16 cellular contexts compared by ENCODE assay signal in the genomic region with DNA sequence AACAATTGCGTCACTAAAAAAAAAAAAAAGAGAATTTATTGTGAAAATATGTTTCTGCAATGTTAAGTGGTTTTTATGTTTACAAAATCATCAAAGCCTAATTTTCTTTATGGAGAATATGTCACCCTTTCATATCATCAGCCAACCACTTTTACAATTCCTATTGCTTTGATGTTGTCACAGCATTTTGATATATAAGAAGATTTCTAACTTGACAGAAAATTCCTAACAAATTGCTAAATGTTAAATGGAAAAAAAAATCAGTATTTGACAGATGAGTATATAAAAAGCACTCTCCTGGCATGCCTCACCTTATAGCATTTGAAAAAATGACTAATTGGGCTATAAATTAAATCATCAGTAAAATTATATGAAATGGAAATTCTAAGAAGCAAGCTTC.
DNase-seq lines count a peak whose midpoint lies in the region; ATAC-seq and TF ChIP-seq lines count a peak whose summit lies in the region.
"Had no signal": no experiment of that assay in that cellular context is flagged by ENCODE, and none has a peak within 500 bp of the region (broad histone marks: within the 10 kb centered on the region; RNA-seq: fewer than 3 reads in every experiment).

No MANE protein-coding gene starts in this region.

- CTCF ChIA-PET in HCT116 (lab: Charles Lee) (no interaction called here), HEK293T (lab: Yijun Ruan, JAX) (no interaction called here)

- no peaks in the 10 kb centered on the region for H3K36me3 ChIP-seq in HCT116 (ENCODE audit: control insufficient read depth in 1 of 2, insufficient read depth in 2 of 2, low read length in 2 of 2)
- no peaks in the 10 kb centered on the region for H3K36me3 ChIP-seq in neural cell (ENCODE audit: insufficient read depth, low read length)
- H3K36me3 ChIP-seq: BLaER1 treated with 17β-estradiol and CSF1 and Interleukin-3, amounts not matched to agents 10 nM and 100 nM had no signal

- no peaks in the 10 kb centered on the region for H3F3A ChIP-seq in neural cell (ENCODE audit: insufficient read depth, low read length, poor library complexity, severe bottlenecking)

- H3K9me3 ChIP-seq in HCT116 (ENCODE audit: control insufficient read depth in 1 of 2, insufficient read depth in 1 of 2, low read depth in 1 of 2, low read length in 2 of 2) (no peaks in the 10 kb centered on the region), neural cell (ENCODE audit: low read length) (no peaks in the 10 kb centered on the region)
- H3K9me3 ChIP-seq: A549; BLaER1 treated with 17β-estradiol and CSF1 and Interleukin-3, amounts not matched to agents 10 nM and 100 nM; Caco-2 had no signal

- H3K27me3 ChIP-seq in HCT116 (ENCODE audit: insufficient read depth, low read length) (no peaks in the 10 kb centered on the region), neural cell (ENCODE audit: insufficient read depth, low read depth, low read length) (no peaks in the 10 kb centered on the region)
- H3K27me3 ChIP-seq: BLaER1 treated with 17β-estradiol and CSF1 and Interleukin-3, amounts not matched to agents 10 nM and 100 nM had no signal

- no peak for ATAC-seq in HCT116
- ATAC-seq in HG02938 (IDR thresholded peaks at IDR 0.05; ENCODE audit: unreplicated experiment) = no peak
- ATAC-seq: A549; CD8-positive, alpha-beta T cell had no signal

- no peak overlapping the region for H3K27ac ChIP-seq in HCT116 (ENCODE audit: low read depth, low read length)
- no peak overlapping the region for H3K27ac ChIP-seq in neural cell (ENCODE audit: low read length)
- H3K27ac ChIP-seq: 22Rv1; A549; BLaER1 treated with 17β-estradiol and CSF1 and Interleukin-3, amounts not matched to agents 10 nM and 100 nM; C4-2B had no signal

- TF ChIP-seq CTCF in HCT116 (IDR thresholded peaks at IDR 0.05 in 2 of 3, conservative IDR thresholded peaks at IDR 0.05 in 1 of 3; ENCODE audit: borderline replicate concordance in 1 of 3, insufficient read depth in 1 of 3, low read depth in 2 of 3, low read length in 2 of 3) (no peak), neural cell (IDR thresholded peaks at IDR 0.05; ENCODE audit: poor library complexity, severe bottlenecking) (no peak)

- RAD21 ChIA-PET in HCT116 (lab: Charles Lee; ENCODE audit: low non-redundant PET in 1 of 2, low total read pairs in 2 of 2, uncharacterized antibody in 2 of 2, unreplicated experiment in 2 of 2) = no interaction called here

- H4K20me1 ChIP-seq in HCT116 (ENCODE audit: insufficient read depth) (no peaks in the 10 kb centered on the region), neural cell (ENCODE audit: insufficient read depth) (no peaks in the 10 kb centered on the region)
- H4K20me1 ChIP-seq: BLaER1 treated with 17β-estradiol and CSF1 and Interleukin-3, amounts not matched to agents 10 nM and 100 nM had no signal

- H2AFZ ChIP-seq in HCT116 (ENCODE audit: low read depth, low read length, poor library complexity, severe bottlenecking) = peak overlapping the region; percentile 38
- no peak overlapping the region for H2AFZ ChIP-seq in neural cell (ENCODE audit: low read depth, low read length)

- no peak for TF ChIP-seq POLR2A in HCT116 (IDR thresholded peaks at IDR 0.05; ENCODE audit: borderline replicate concordance, extremely low read depth, insufficient read depth, insufficient read length)

- H3K4me1 ChIP-seq in HCT116 (ENCODE audit: control insufficient read depth in 1 of 2, insufficient read depth in 2 of 2, low read length in 2 of 2) = no peaks in the 10 kb centered on the region
- H3K4me1 ChIP-seq: A549; BLaER1 treated with 17β-estradiol and CSF1 and Interleukin-3, amounts not matched to agents 10 nM and 100 nM; Caco-2 had no signal

- intact Hi-C loops in HCT116 (cut with micrococcal nuclease) = no loop called here

- H3K9me2 ChIP-seq in HCT116 (ENCODE audit: insufficient read depth) (no peaks in the 10 kb centered on the region; the same call in none of the 2 replicates), neural cell (ENCODE audit: insufficient read depth, low read length) (no peaks in the 10 kb centered on the region)

- DNase-seq in HCT116 (ENCODE audit: low read depth, low spot score) (no peak), HEK293T (ENCODE audit: extremely low spot score) (no peak), OCI-M2 (lab: John Stamatoyannopoulos, UW; ENCODE audit: unreplicated experiment) (no peak)
- DNase-seq: AML-193; Caco-2; Calu3; CD4-positive, alpha-beta T cell; CD8-positive, alpha-beta T cell; DMS79 treated with DMSO at 0.1 percent for 48 hours; GF-D8 had no signal

- POLR2A ChIA-PET in HCT116 (lab: Charles Lee) (no interaction called here), HEK293T (lab: Yijun Ruan, JAX) (no interaction called here)

- TF ChIP-seq RAD21 in HCT116 (IDR thresholded peaks at IDR 0.05; ENCODE audit: low read depth) = no peak
- no peak for TF ChIP-seq RAD21 in neural cell (conservative IDR thresholded peaks at IDR 0.05)

- BruUV-seq in HCT116 (replicated peaks; lab: Mats Ljungman, UMichigan) = no TSS peak

- peak; percentile 74 for TF ChIP-seq EP300 in neural cell (conservative IDR thresholded peaks at IDR 0.05; ENCODE audit: poor library complexity, severe bottlenecking)

- H3K4me3 ChIP-seq in HCT116 (replicated peaks in 1 of 2; ENCODE audit: low read depth in 1 of 2, low read length in 2 of 2) (no peak overlapping the region), neural cell (ENCODE audit: low read length) (no peak overlapping the region)
- H3K4me3 ChIP-seq: A549; BLaER1 treated with 17β-estradiol and CSF1 and Interleukin-3, amounts not matched to agents 10 nM and 100 nM had no signal

- no peak overlapping the region for H3K9ac ChIP-seq in HCT116 (ENCODE audit: low read length)
- no peak overlapping the region for H3K9ac ChIP-seq in neural cell (ENCODE audit: low read length)
- H3K9ac ChIP-seq: BLaER1 treated with 17β-estradiol and CSF1 and Interleukin-3, amounts not matched to agents 10 nM and 100 nM had no signal

- H3K4me2 ChIP-seq in HCT116 (ENCODE audit: low read length) = no peak overlapping the region
- no peak overlapping the region for H3K4me2 ChIP-seq in neural cell (ENCODE audit: low read length)
- H3K4me2 ChIP-seq: A549; BLaER1 treated with 17β-estradiol and CSF1 and Interleukin-3, amounts not matched to agents 10 nM and 100 nM had no signal

- H3K79me2 ChIP-seq in HCT116 (ENCODE audit: insufficient read depth, low read length) = no peaks in the 10 kb centered on the region
- H3K79me2 ChIP-seq in neural cell (replicated peaks; ENCODE audit: insufficient read depth, low read length) = no peaks in the 10 kb centered on the region

TF ChIP-seq in HCT116, 20 proteins besides CTCF, POLR2A, EP300 and RAD21:
- TF ChIP-seq SRF (IDR thresholded peaks at IDR 0.05; ENCODE audit: low read depth) (no peak), POLR2AphosphoS5 (IDR thresholded peaks at IDR 0.05; ENCODE audit: low read depth, low read length) (no peak)

TF ChIP-seq in HEK293T, 16 proteins besides CTCF, POLR2A, EP300 and RAD21:
- TF ChIP-seq, protein P1, sequence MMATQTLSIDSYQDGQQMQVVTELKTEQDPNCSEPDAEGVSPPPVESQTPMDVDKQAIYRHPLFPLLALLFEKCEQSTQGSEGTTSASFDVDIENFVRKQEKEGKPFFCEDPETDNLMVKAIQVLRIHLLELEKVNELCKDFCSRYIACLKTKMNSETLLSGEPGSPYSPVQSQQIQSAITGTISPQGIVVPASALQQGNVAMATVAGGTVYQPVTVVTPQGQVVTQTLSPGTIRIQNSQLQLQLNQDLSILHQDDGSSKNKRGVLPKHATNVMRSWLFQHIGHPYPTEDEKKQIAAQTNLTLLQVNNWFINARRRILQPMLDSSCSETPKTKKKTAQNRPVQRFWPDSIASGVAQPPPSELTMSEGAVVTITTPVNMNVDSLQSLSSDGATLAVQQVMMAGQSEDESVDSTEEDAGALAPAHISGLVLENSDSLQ (IDR thresholded peaks at IDR 0.05) = 0 out of 2 replicates have a peak, but pooled peaks have one; percentile 13
- TF ChIP-seq SUZ12 (IDR thresholded peaks at IDR 0.05) (no peak), SP1 (IDR thresholded peaks at IDR 0.05) (no peak)

TF ChIP-seq in neural cell, 6 proteins besides CTCF, POLR2A, EP300 and RAD21:
- TF ChIP-seq POLR2AphosphoS5 (IDR thresholded peaks at IDR 0.05) (peak; percentile 50), EZH2 (IDR thresholded peaks at IDR 0.05; ENCODE audit: borderline replicate concordance, insufficient read depth, low read length, poor library complexity, severe bottlenecking) (no peak), MXI1 (conservative IDR thresholded peaks at IDR 0.05; ENCODE audit: poor library complexity, severe bottlenecking) (no peak), SMC3 (conservative IDR thresholded peaks at IDR 0.05; ENCODE audit: poor library complexity) (no peak), TAF1 (IDR thresholded peaks at IDR 0.05; ENCODE audit: low read depth) (no peak)
- TF ChIP-seq, protein P2, sequence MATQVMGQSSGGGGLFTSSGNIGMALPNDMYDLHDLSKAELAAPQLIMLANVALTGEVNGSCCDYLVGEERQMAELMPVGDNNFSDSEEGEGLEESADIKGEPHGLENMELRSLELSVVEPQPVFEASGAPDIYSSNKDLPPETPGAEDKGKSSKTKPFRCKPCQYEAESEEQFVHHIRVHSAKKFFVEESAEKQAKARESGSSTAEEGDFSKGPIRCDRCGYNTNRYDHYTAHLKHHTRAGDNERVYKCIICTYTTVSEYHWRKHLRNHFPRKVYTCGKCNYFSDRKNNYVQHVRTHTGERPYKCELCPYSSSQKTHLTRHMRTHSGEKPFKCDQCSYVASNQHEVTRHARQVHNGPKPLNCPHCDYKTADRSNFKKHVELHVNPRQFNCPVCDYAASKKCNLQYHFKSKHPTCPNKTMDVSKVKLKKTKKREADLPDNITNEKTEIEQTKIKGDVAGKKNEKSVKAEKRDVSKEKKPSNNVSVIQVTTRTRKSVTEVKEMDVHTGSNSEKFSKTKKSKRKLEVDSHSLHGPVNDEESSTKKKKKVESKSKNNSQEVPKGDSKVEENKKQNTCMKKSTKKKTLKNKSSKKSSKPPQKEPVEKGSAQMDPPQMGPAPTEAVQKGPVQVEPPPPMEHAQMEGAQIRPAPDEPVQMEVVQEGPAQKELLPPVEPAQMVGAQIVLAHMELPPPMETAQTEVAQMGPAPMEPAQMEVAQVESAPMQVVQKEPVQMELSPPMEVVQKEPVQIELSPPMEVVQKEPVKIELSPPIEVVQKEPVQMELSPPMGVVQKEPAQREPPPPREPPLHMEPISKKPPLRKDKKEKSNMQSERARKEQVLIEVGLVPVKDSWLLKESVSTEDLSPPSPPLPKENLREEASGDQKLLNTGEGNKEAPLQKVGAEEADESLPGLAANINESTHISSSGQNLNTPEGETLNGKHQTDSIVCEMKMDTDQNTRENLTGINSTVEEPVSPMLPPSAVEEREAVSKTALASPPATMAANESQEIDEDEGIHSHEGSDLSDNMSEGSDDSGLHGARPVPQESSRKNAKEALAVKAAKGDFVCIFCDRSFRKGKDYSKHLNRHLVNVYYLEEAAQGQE (IDR thresholded peaks at IDR 0.05; ENCODE audit: borderline replicate concordance) = peak; percentile 58
